Comparison of ENCODE assay signal across 29 cellular contexts in genomic region chr7:46452781-46453180, GRCh38.
"Had no signal": no experiment of that assay in that cellular context is flagged by ENCODE, and none has a peak within 500 bp of the region (broad histone marks: within the 10 kb centered on the region; RNA-seq: fewer than 3 reads in every experiment).

No MANE protein-coding gene starts in this region.

- H3K36me3 ChIP-seq: neural progenitor cell, ovary, right lobe of liver, sigmoid colon, spleen, suprapubic skin, tibial artery, transverse colon, upper lobe of right lung, uterus had no signal

- H3K9ac ChIP-seq: neural progenitor cell, parathyroid adenoma had no signal

- H3K79me2 ChIP-seq: parathyroid adenoma had no signal

- H3K27me3 ChIP-seq: neural progenitor cell, ovary, right lobe of liver, sigmoid colon, spleen, suprapubic skin, testis, tibial artery, transverse colon, upper lobe of right lung, uterus had no signal

- ATAC-seq: natural killer cell; psoas muscle; right cardiac atrium; right lobe of liver; stimulated activated memory B cell treated with anti-CD40 and anti-IgM and Interleukin-4, amounts not matched to agents 10 μg/mL and 1 μg/mL and 100 μg/mL, for 72 hours; stimulated activated naive CD8-positive, alpha-beta T cell treated with anti-CD3 and anti-CD28 coated beads, Interleukin-15, amount 100 ng/mL, for 72 hours; stimulated activated naive CD8-positive, alpha-beta T cell treated with anti-CD3 and anti-CD28 coated beads, Interleukin-15, Interleukin-2, amounts not matched to agents 100 U/mL and 50 U/mL, for 24 hours; upper lobe of right lung had no signal

- DNase-seq: natural killer cell; occipital lobe; ovary; posterior cingulate gyrus; psoas muscle; right cardiac atrium; right lobe of liver; sigmoid colon; spleen; stimulated activated CD4-positive, alpha-beta T cell treated with anti-CD3 and anti-CD28 coated beads, Interleukin-12 subunit alpha, Interleukin-12 subunit beta, amount 100 ng/mL, for 4 hours; stimulated activated CD4-positive, alpha-beta T cell treated with anti-CD3 and anti-CD28 coated beads, Interleukin-1b, Interleukin-23, amount 100 ng/mL, for 48 hours; stimulated activated CD4-positive, alpha-beta T cell treated with anti-CD3 and anti-CD28 coated beads, Interleukin-4, amount 100 ng/mL, for 1 hour; stimulated activated CD4-positive, alpha-beta T cell treated with anti-CD3 and anti-CD28 coated beads, Interleukin-4, amount 100 ng/mL, for 4 hours; stimulated activated CD8-positive, alpha-beta memory T cell treated with anti-CD3 and anti-CD28 coated beads, Interleukin-4, amount 100 ng/mL, for 48 hours; stimulated activated naive CD4-positive, alpha-beta T cell; stimulated activated naive CD8-positive, alpha-beta T cell treated with anti-CD3 and anti-CD28 coated beads, Interleukin-15, amount 100 ng/mL, for 72 hours; stimulated activated naive CD8-positive, alpha-beta T cell treated with anti-CD3 and anti-CD28 coated beads, Interleukin-15, Interleukin-2, amounts not matched to agents 100 U/mL and 50 U/mL, for 24 hours; substantia nigra; testis; tibial artery; transverse colon; upper lobe of right lung; uterus had no signal

- H3K9me3 ChIP-seq: ovary, psoas muscle, right lobe of liver, sigmoid colon, suprapubic skin, testis, tibial artery, transverse colon, upper lobe of right lung, uterus had no signal

- H3K4me1 ChIP-seq: neural progenitor cell, parathyroid adenoma, psoas muscle, right lobe of liver, spleen, suprapubic skin, testis, transverse colon, upper lobe of right lung, uterus had no signal

- H2AFZ ChIP-seq: neural progenitor cell, parathyroid adenoma had no signal

- H3K4me2 ChIP-seq: neural progenitor cell, smooth muscle cell had no signal

- H3K4me3 ChIP-seq: neural progenitor cell, ovary, psoas muscle, right lobe of liver, sigmoid colon, skin epidermis, smooth muscle cell, spleen, suprapubic skin, testis, tibial artery, transverse colon, upper lobe of right lung, uterus had no signal

- H3K27ac ChIP-seq: neural progenitor cell, ovary, parathyroid adenoma, psoas muscle, right lobe of liver, sigmoid colon, skin epidermis, spleen, suprapubic skin, testis, tibial artery, transverse colon, upper lobe of right lung, uterus had no signal
